28 cellular contexts compared by ENCODE assay signal in the genomic region with DNA sequence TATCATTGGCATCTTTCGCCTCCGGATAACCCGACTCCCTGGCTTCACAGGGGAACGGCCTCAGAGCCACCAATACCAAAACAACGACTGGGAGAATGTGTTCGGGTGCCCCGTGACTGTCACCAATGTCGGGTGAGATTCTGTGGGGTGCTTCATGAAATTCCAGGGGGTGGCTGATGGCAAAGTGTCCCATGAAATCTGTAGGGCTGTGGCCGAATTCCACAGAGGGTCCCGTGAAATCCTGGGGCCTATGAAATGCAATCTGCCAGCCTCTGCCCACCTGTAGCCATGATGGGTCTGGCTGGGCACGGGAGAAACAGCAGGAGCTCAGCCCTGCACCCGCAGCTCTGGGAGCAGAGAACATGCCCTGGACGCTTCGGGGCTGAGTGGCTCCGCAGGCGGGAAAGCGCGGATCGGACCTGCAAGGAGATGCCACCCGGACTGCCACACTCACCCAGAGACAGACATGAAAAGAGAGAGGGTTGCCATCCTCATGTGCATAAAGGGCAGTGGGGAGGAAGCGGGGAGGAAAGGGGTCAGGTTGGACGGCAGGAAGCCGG.
"Had no signal": no experiment of that assay in that cellular context is flagged by ENCODE, and none has a peak within 500 bp of the region (broad histone marks: within the 10 kb centered on the region; RNA-seq: fewer than 3 reads in every experiment).

No MANE protein-coding gene starts in this region.

- H3K9me3 Mint-ChIP-seq: mesothelial cell of epicardium; naive B cell; natural killer cell; nephron progenitor cell; neural progenitor cell; stimulated activated effector memory CD8-positive, alpha-beta T cell treated with anti-CD3 and anti-CD28 coated beads, Interleukin-12 subunit alpha, Interleukin-12 subunit beta, amount 100 ng/mL, for 72 hours; stimulated activated naive CD8-positive, alpha-beta T cell treated with anti-CD3 and anti-CD28 coated beads, Interleukin-15, Interleukin-2, amounts not matched to agents 100 ng/mL and 50 ng/mL, for 24 hours had no signal

- ATAC-seq: natural killer cell; right cardiac atrium; sciatic nerve; stimulated activated effector memory CD8-positive, alpha-beta T cell treated with anti-CD3 and anti-CD28 coated beads, Interleukin-12 subunit alpha, Interleukin-12 subunit beta, amount 100 ng/mL, for 72 hours; upper lobe of right lung had no signal

- H3K27me3 ChIP-seq: neural progenitor cell, ovary, upper lobe of right lung had no signal

- H3K36me3 ChIP-seq: left ventricle myocardium inferior, neural progenitor cell, ovary, prostate gland, suprapubic skin, thoracic aorta, tibial artery, upper lobe of right lung had no signal

- H3K4me1 ChIP-seq: neural progenitor cell had no signal

- H3K4me1 Mint-ChIP-seq: mesothelial cell of epicardium; naive B cell; natural killer cell; stimulated activated effector memory CD8-positive, alpha-beta T cell treated with anti-CD3 and anti-CD28 coated beads, Interleukin-12 subunit alpha, Interleukin-12 subunit beta, amount 100 ng/mL, for 72 hours had no signal

- H3K27ac Mint-ChIP-seq: mesothelial cell of epicardium; natural killer cell; nephron progenitor cell; neural progenitor cell; stimulated activated effector memory CD8-positive, alpha-beta T cell treated with anti-CD3 and anti-CD28 coated beads, Interleukin-12 subunit alpha, Interleukin-12 subunit beta, amount 100 ng/mL, for 72 hours; stimulated activated naive CD8-positive, alpha-beta T cell treated with anti-CD3 and anti-CD28 coated beads, Interleukin-15, Interleukin-2, amounts not matched to agents 100 ng/mL and 50 ng/mL, for 24 hours had no signal

- H3K36me3 Mint-ChIP-seq: mesothelial cell of epicardium; naive B cell; natural killer cell; neural progenitor cell; stimulated activated effector memory CD8-positive, alpha-beta T cell treated with anti-CD3 and anti-CD28 coated beads, Interleukin-12 subunit alpha, Interleukin-12 subunit beta, amount 100 ng/mL, for 72 hours had no signal

- H3K4me3 Mint-ChIP-seq: mesothelial cell of epicardium; natural killer cell; nephron progenitor cell; neural progenitor cell; stimulated activated effector memory CD8-positive, alpha-beta T cell treated with anti-CD3 and anti-CD28 coated beads, Interleukin-12 subunit alpha, Interleukin-12 subunit beta, amount 100 ng/mL, for 72 hours; stimulated activated naive CD8-positive, alpha-beta T cell treated with anti-CD3 and anti-CD28 coated beads, Interleukin-15, Interleukin-2, amounts not matched to agents 100 ng/mL and 50 ng/mL, for 24 hours had no signal

- H3K27ac ChIP-seq: left ventricle myocardium inferior, neural progenitor cell, ovary, prostate gland, skin epidermis, suprapubic skin, thoracic aorta, tibial artery, upper lobe of right lung had no signal

- H3K4me3 ChIP-seq: left ventricle myocardium inferior, lung, neural progenitor cell, ovary, prostate gland, skin epidermis, suprapubic skin, thoracic aorta, tibial artery, upper lobe of right lung had no signal

- H3K9me3 ChIP-seq: left ventricle myocardium inferior, ovary, prostate gland, suprapubic skin, thoracic aorta, tibial artery, upper lobe of right lung had no signal

- H3K27me3 Mint-ChIP-seq: stimulated activated naive CD8-positive, alpha-beta T cell treated with anti-CD3 and anti-CD28 coated beads, Interleukin-15, Interleukin-2, amounts not matched to agents 100 ng/mL and 50 ng/mL, for 24 hours had no signal

- DNase-seq: hypothalamus; islet precursor cell; left ventricle myocardium inferior; mesendoderm; naive B cell; natural killer cell; nephron progenitor cell; ovary; retina; stimulated activated CD4-positive, alpha-beta T cell treated with anti-CD3 and anti-CD28 coated beads, Interleukin-12 subunit alpha, Interleukin-12 subunit beta, amount 100 ng/mL, for 4 hours; stimulated activated CD4-positive, alpha-beta T cell treated with anti-CD3 and anti-CD28 coated beads, Interleukin-15, amount 100 ng/mL, for 24 hours; stimulated activated CD4-positive, alpha-beta T cell treated with anti-CD3 and anti-CD28 coated beads, Interleukin-2, amount 100 ng/mL, for 24 hours; stimulated activated CD4-positive, alpha-beta T cell treated with anti-CD3 and anti-CD28 coated beads, Interleukin-4, amount 100 ng/mL, for 24 hours; stimulated activated naive CD4-positive, alpha-beta T cell; tibial artery; trophoblast cell; upper lobe of right lung had no signal
